8 cellular contexts compared by ENCODE assay signal in the genomic region with DNA sequence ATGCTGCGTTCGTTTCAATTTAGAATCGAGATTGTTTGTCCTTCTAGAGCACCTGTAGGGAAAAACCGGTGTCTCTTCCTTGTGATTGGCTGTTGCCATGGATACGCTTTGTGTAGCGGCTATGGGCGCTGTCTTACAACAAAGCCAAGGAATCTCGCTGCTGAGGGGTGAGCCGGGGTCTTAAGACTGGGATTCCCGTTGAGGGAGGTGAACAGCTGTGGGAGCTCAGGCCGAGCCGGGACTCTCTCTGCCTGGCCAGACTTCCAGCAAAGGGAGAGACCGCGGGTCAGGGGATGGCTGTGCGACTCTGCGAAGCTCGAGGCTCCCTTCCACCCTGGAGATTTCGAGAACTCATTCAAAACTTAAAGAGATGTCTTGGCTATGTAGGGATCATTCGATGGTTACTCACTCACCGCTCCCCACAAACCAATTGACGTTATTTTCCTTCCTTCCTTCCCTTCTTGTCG. TPM values are rescaled to one million over a fixed set of nuclear protein-coding genes. Genes with fewer than 3 reads are reported as not detected.
DNase-seq lines count a peak whose midpoint lies in the region; ATAC-seq and TF ChIP-seq lines count a peak whose summit lies in the region.

A gene with protein sequence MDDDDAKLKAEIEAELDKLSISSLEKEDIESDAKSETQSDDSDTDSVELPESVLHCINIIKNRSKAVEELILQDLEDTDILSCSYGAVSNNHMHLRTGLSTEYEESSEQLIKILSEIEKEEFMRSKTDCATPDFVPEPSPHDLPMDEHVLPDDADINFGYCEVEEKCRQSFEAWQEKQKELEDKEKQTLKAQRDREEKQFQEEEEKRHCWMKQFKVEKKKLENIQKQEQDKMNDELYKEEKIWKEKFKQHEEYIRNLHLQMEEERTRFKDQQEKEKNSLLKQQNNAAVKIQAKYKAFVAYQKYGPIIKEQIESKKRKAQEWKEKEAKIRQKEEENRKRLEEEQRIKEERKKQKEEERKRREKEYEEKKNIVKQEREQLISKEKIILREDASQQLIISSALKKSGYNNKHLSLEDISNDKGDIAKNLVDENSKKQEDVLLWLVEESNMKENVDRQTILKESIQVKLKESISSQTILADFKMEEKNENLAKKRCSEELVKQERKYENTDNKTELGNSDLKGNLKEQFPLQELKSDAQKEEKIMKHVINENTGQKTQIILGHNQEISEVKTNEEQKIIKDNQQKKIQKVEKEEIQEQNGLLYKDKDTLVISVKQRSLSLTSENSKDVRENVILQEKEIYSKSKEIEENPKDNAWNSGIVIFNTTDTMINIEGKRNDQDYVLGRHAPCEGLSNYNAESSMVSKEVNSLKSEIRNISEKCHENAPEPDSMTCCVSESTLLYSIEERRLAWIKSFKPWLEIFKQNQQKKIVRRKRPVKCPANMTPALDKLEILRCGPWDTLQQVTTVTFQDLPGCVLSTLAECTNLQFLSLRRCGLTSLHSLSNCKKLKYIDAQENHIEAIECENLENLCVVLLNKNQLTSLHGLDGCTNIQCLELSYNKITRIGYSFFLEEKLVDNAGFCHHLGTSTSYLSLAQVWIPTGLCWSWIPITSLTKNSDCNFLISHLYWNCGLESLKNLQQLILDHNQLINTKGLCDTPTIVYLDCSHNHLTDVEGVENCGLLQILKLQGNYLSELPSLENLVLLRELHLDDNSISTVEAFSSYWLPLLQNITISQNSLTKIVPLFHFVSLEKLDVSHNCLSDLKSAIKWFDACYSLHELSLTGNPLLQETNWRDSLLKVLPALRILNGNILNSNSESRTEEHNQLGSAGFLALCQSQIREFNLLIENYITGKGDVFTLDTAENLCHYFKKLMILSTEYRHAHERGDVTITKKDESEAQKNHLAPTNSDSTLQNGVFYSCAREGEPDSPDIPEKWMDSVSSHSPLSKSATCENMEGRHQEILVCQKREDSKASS (N-terminal part only) (plus strand): TSS at position 111 of the 467 bp plus-strand sequence. CDS start 1,826 bp downstream, outside the sequence.
A gene (minus strand): TSS at position 37 of the 467 bp plus-strand sequence. CDS start 6,331 bp downstream, outside the sequence.

- no peaks in the 10 kb centered on the region for H3K9me3 ChIP-seq in aorta (ENCODE audit: control insufficient read depth, low read length)

- 5% methylated on average over 22 of the region's 22 CpGs for WGBS in aorta, 2 donors

- H3K36me3 Mint-ChIP-seq in nephron (ENCODE audit: low read depth): no peaks in the 10 kb centered on the region

- no peak within 1 kb of the TSS for H3K27ac ChIP-seq in aorta (ENCODE audit: low read depth in 1 of 2, low read length in 2 of 2)

- peak within 1 kb of the TSS; percentile 19 to 77 (median 65) for H3K27ac Mint-ChIP-seq in nephron

- no peaks in the 10 kb centered on the region for H3K4me1 ChIP-seq in aorta (ENCODE audit: control insufficient read depth in 1 of 2, insufficient read depth in 2 of 2, low read length in 2 of 2)

- H3K27me3 Mint-ChIP-seq in nephron (ENCODE audit: low read depth): peaks cover 5% of the 10 kb centered on the region

- DNase-seq in C1 segment of cervical spinal cord (lab: John Stamatoyannopoulos, UW) (peak in 13 of 14 donors; percentile 2 to 83 (median 53)), GM19240 (ENCODE audit: insufficient read length, low spot score) (peak; percentile 5), NCI-H460 (ENCODE audit: extremely low read depth, low read depth) (peak; percentile 89), foreskin melanocyte (peak; percentile 76), aorta (peak; percentile 47 to 68)
- DNase-seq in activated T-cell treated with anti-CD3 and anti-CD28 coated beads, Interleukin-2, amount 50 U/mL, for 48 hours: peak; percentile 34 to 46

- ATAC-seq in HG03280 (IDR thresholded peaks at IDR 0.05; ENCODE audit: unreplicated experiment): peak; percentile 88
- ATAC-seq in aorta (ENCODE audit: low FRiP score): peak; percentile 29

- no peak for TF ChIP-seq CTCF in nephron (IDR thresholded peaks at IDR 0.05; ENCODE audit: unreplicated experiment in 3 of 3)

- peaks cover 0 to 2% of the 10 kb centered on the region in 2 donors for H3K27me3 ChIP-seq in aorta (ENCODE audit: control insufficient read depth in 1 of 2, insufficient read depth in 2 of 2, low read length in 1 of 2)

- no peaks in the 10 kb centered on the region for H3K36me3 ChIP-seq in aorta (ENCODE audit: control insufficient read depth in 1 of 2, insufficient read depth in 2 of 2, low read length in 1 of 2)

- H3K4me3 ChIP-seq in aorta (ENCODE audit: low read length in 2 of 2): peak within 1 kb of the TSS in 1 of 2 donors; percentile 6

- intact Hi-C loops in aorta (cut with DNase I): no loop called here

- no peaks in the 10 kb centered on the region for H3K9me3 Mint-ChIP-seq in nephron

- H3K4me3 Mint-ChIP-seq in nephron: peak within 1 kb of the TSS; percentile 85 to 89 (median 87)

- H3K4me1 Mint-ChIP-seq in nephron: peaks cover 6% of the 10 kb centered on the region

RNA-seq across cellular contexts. Expression of the first gene that starts in this region (rescaled TPM):
- total RNA-seq in NCI-H460 (2014; rRNA removed; shearing (Covaris generic)): 0.72 and 2.5 TPM in 2 replicates
- 0.64 and 4.1 TPM in 2 replicates for polyA plus RNA-seq in NCI-H460 (2014; cell fraction: nucleus; rRNA removed)
- total RNA-seq in aorta: under 1 TPM; 0.19 to 0.99 TPM
- not detected for polyA plus RNA-seq in aorta

RNA-seq across cellular contexts. Expression of the second gene that starts in this region (rescaled TPM):
- 0.10 TPM in 1 of 2 replicates, not detected in the other for total RNA-seq in NCI-H460 (2014; rRNA removed; shearing (Covaris generic))
- polyA plus RNA-seq in NCI-H460 (2014; cell fraction: nucleus; rRNA removed): 0.08 TPM in 1 of 2 replicates, not detected in the other
- not detected for total RNA-seq in aorta
- polyA plus RNA-seq in aorta: not detected

Comparison
In these comparisons a context has a peak if more than half of its experiments do, and no peak if none do; other contexts are left out.
1. Peak in DNase-seq and ATAC-seq in aorta; RNA of the genes that start here not detected or under 1 TPM.
2. DNase-seq: peak in every context shown above with its lines; median percentile 89 in NCI-H460; 76 in foreskin melanocyte; 58 in aorta; 53 in C1 segment of cervical spinal cord; 40 in activated T-cell treated with anti-CD3 and anti-CD28 coated beads, Interleukin-2, amount 50 U/mL, for 48 hours; 5 in GM19240.